24 cellular contexts compared by ENCODE assay signal in the genomic region with DNA sequence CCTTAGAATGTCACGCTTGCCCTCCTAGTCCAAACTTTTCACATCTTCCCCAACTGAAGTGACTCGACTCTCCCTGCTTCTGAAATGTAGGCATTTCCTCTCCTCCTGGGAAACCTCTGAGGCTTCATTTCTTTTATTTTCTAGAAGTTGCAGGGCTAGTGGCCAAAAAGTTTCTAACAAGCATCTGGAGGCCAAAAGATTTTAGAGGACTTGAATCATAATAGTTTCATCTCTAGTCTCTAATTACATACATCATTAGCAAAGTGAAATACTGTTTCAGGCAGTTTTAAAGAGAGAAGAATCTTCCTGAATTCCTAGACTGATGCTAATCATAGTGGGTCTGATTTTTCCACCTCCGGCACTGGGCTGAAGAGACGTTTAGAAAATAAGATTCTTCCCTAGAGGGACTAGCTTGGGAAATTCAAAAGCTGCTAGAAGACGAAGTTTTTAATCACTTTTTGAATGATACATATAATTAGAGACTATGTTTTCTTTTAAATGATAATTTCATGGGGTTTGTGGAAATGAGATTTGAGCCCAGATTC. TPM values are rescaled to one million over a fixed set of nuclear protein-coding genes. Genes with fewer than 3 reads are reported as not detected.
"Had no signal": no experiment of that assay in that cellular context is flagged by ENCODE, and none has a peak within 500 bp of the region (broad histone marks: within the 10 kb centered on the region; RNA-seq: fewer than 3 reads in every experiment).

No MANE protein-coding gene starts in this region.

- H3K27me3 ChIP-seq: ascending aorta, spleen had no signal

- H3K27me3 Mint-ChIP-seq: activated CD8-positive, alpha-beta T cell treated with anti-CD3 and anti-CD28 coated beads for 36 hours; dendritic cell treated with granulocyte-macrophage colony-stimulating factor and Interleukin-4, amounts not matched to agents 40 ng/mL and 50 ng/mL, for 4 days; stimulated activated memory B cell treated with anti-CD40 and anti-IgM and Interleukin-4, amounts not matched to agents 10 μg/mL and 1 μg/mL and 100 μg/mL, for 72 hours had no signal

- H3K36me3 Mint-ChIP-seq: stimulated activated memory B cell treated with anti-CD40 and anti-IgM and Interleukin-4, amounts not matched to agents 10 μg/mL and 1 μg/mL and 100 μg/mL, for 72 hours; T-cell had no signal

- ATAC-seq: activated CD8-positive, alpha-beta T cell treated with anti-CD3 and anti-CD28 coated beads for 36 hours; esophagus mucosa; left cardiac atrium; stimulated activated memory B cell treated with anti-CD40 and anti-IgM and Interleukin-4, amounts not matched to agents 10 μg/mL and 1 μg/mL and 100 μg/mL, for 72 hours; T-cell had no signal

- H3K4me1 ChIP-seq: ascending aorta, spleen had no signal

- H3K4me1 Mint-ChIP-seq: activated CD4-positive, alpha-beta T cell treated with anti-CD3 and anti-CD28 coated beads, Interleukin-2, amount 10 ng/mL, durations not matched to agents 24 days and 14 days; nephron progenitor cell; stimulated activated memory B cell treated with anti-CD40 and anti-IgM and Interleukin-4, amounts not matched to agents 10 μg/mL and 1 μg/mL and 100 μg/mL, for 72 hours; T-cell had no signal

- DNase-seq: activated CD4-positive, alpha-beta T cell treated with anti-CD3 and anti-CD28 coated beads, Interleukin-2, amount 10 ng/mL, durations not matched to agents 24 days and 14 days; activated CD4-positive, CD25-positive, alpha-beta regulatory T cell; activated CD8-positive, alpha-beta T cell treated with anti-CD3 and anti-CD28 coated beads for 36 hours; activated effector memory CD4-positive, alpha-beta T cell treated with anti-CD3 and anti-CD28 coated beads, Interleukin-2, amount 50 U/mL, for 16 hours; activated naive CD4-positive, alpha-beta T cell treated with anti-CD3 and anti-CD28 coated beads, Interleukin-2, amount 50 U/mL, for 16 hours; activated T-cell treated with anti-CD3 and anti-CD28 coated beads, Interleukin-2, amount 50 U/mL, for 24 hours; effector CD8-positive, alpha-beta T cell; foreskin melanocyte; glutamatergic neuron; hippocampal formation; left cardiac atrium; mesendoderm; nephron progenitor cell; nucleus accumbens; retina; spleen; stimulated activated CD4-positive, alpha-beta T cell treated with anti-CD3 and anti-CD28 coated beads, Interleukin-4, amount 100 ng/mL, for 4 hours; T-cell; T-helper 9 cell had no signal

- H3K27ac ChIP-seq: ascending aorta, spleen, thoracic aorta had no signal

- H3K9me3 Mint-ChIP-seq: activated CD4-positive, alpha-beta T cell treated with anti-CD3 and anti-CD28 coated beads, Interleukin-2, amount 10 ng/mL, durations not matched to agents 24 days and 14 days; activated CD8-positive, alpha-beta T cell treated with anti-CD3 and anti-CD28 coated beads for 36 hours; activated T-cell treated with anti-CD3 and anti-CD28 coated beads, Interleukin-2, amount 50 U/mL, for 24 hours; dendritic cell treated with granulocyte-macrophage colony-stimulating factor and Interleukin-4, amounts not matched to agents 40 ng/mL and 50 ng/mL, for 4 days; stimulated activated memory B cell treated with anti-CD40 and anti-IgM and Interleukin-4, amounts not matched to agents 10 μg/mL and 1 μg/mL and 100 μg/mL, for 72 hours; T-cell had no signal

- H3K4me3 ChIP-seq: ascending aorta, spleen, thoracic aorta had no signal

- H3K4me3 Mint-ChIP-seq: activated CD4-positive, alpha-beta T cell treated with anti-CD3 and anti-CD28 coated beads, Interleukin-2, amount 10 ng/mL, durations not matched to agents 24 days and 14 days; activated CD8-positive, alpha-beta T cell treated with anti-CD3 and anti-CD28 coated beads for 36 hours; activated T-cell treated with anti-CD3 and anti-CD28 coated beads, Interleukin-2, amount 50 U/mL, for 24 hours; dendritic cell treated with granulocyte-macrophage colony-stimulating factor and Interleukin-4, amounts not matched to agents 40 ng/mL and 50 ng/mL, for 4 days; nephron progenitor cell; stimulated activated memory B cell treated with anti-CD40 and anti-IgM and Interleukin-4, amounts not matched to agents 10 μg/mL and 1 μg/mL and 100 μg/mL, for 72 hours; T-cell had no signal

- H3K36me3 ChIP-seq: ascending aorta, spleen, thoracic aorta had no signal

- H3K27ac Mint-ChIP-seq: activated CD4-positive, alpha-beta T cell treated with anti-CD3 and anti-CD28 coated beads, Interleukin-2, amount 10 ng/mL, durations not matched to agents 24 days and 14 days; activated CD8-positive, alpha-beta T cell treated with anti-CD3 and anti-CD28 coated beads for 36 hours; activated T-cell treated with anti-CD3 and anti-CD28 coated beads, Interleukin-2, amount 50 U/mL, for 24 hours; dendritic cell treated with granulocyte-macrophage colony-stimulating factor and Interleukin-4, amounts not matched to agents 40 ng/mL and 50 ng/mL, for 4 days; nephron progenitor cell; stimulated activated memory B cell treated with anti-CD40 and anti-IgM and Interleukin-4, amounts not matched to agents 10 μg/mL and 1 μg/mL and 100 μg/mL, for 72 hours; T-cell had no signal

- H3K9me3 ChIP-seq: ascending aorta, spleen, thoracic aorta had no signal

RNA-seq across cellular contexts. Expression of a gene that starts 52.6 kb away (rescaled TPM):
- total RNA-seq: activated CD4-positive, alpha-beta T cell treated with anti-CD3 and anti-CD28 coated beads, Interleukin-2, amount 10 ng/mL, durations not matched to agents 24 days and 14 days; activated CD8-positive, alpha-beta T cell treated with anti-CD3 and anti-CD28 coated beads for 36 hours had no signal
